Comparison of ENCODE assay signal across 13 cellular contexts in the genomic region with DNA sequence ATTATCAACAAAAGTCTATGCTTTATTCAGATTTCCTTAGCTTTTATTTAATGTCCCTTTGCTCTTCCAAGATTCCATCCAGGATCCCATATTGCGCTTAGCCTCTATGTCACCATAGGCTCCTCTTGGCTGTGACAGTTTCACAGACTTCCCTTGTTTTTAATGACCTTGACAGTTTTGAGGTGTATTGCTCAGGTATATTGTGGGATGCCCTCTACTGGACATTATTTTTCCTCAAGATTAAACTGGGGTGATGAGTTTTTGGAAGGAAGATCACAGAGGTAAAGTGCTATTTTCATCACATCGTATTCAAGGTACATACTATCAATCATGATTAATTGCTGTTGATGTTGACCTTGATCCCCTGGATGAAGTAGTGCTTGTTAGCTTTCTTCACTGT.
DNase-seq lines count a peak whose midpoint lies in the region; ATAC-seq, FAIRE-seq and TF ChIP-seq lines count a peak whose summit lies in the region.
"Had no signal": no experiment of that assay in that cellular context is flagged by ENCODE, and none has a peak within 500 bp of the region (broad histone marks: within the 10 kb centered on the region; RNA-seq: fewer than 3 reads in every experiment).

No MANE protein-coding gene starts in this region.

- no peaks in the 10 kb centered on the region for H3K9me1 ChIP-seq in K562 (ENCODE audit: control insufficient read depth, insufficient read depth, low read length)

- WGBS in K562 (ENCODE audit: insufficient coverage, low coverage, missing lambda C conversion rate): 18% methylated on average over 2 of the region's 2 CpGs
- 86 to 96% (median 91%) methylated on average over 2 of the region's 2 CpGs for WGBS in heart left ventricle, 4 donors

- H3K36me3 Mint-ChIP-seq in memory B cell: no peaks in the 10 kb centered on the region

- BruUV-seq in K562 (replicated peaks; lab: Mats Ljungman, UMichigan): no TSS peak

- no peak overlapping the region for H2AFZ ChIP-seq in KMS-11 (ENCODE audit: low read depth)
- no peak overlapping the region for H2AFZ ChIP-seq in K562 (ENCODE audit: low read depth, low read length)

- H3K27me3 ChIP-seq in GM06990 (replicated peaks; ENCODE audit: control insufficient read depth, insufficient read depth, low read length) (no peaks in the 10 kb centered on the region), KMS-11 (ENCODE audit: insufficient read depth, low read depth) (no peaks in the 10 kb centered on the region), K562 (ENCODE audit: control insufficient read depth in 2 of 2, insufficient read depth in 2 of 2, low read length in 2 of 2) (no peaks in the 10 kb centered on the region), heart left ventricle (peaks cover 0 to 6% (median 0%) of the 10 kb centered on the region in 9 donors)
- H3K27me3 ChIP-seq: left lung had no signal

- H3K4me3 ChIP-seq in GM06990 (replicated peaks; ENCODE audit: low read depth, low read length) (no peak overlapping the region), KMS-11 (IDR thresholded peaks at IDR 0.05; ENCODE audit: insufficient read depth, low read depth, low read length) (no peak overlapping the region), K562 (no peak overlapping the region), heart left ventricle (no peak overlapping the region)
- H3K4me3 ChIP-seq: left lung had no signal

- H3K9me3 Mint-ChIP-seq in memory B cell: no peaks in the 10 kb centered on the region

- no peak for TF ChIP-seq EP300 in K562 (IDR thresholded peaks at IDR 0.05; ENCODE audit: low read length)

- H3K27ac ChIP-seq in KMS-11 (no peak overlapping the region), K562 (ENCODE audit: extremely low read depth, low read depth, low read length) (no peak overlapping the region), heart left ventricle (no peak overlapping the region)
- H3K27ac ChIP-seq: left lung had no signal

- ATAC-seq in K562 (no peak), memory B cell (ENCODE audit: low read depth) (peak; percentile 39), GM18519 (IDR thresholded peaks at IDR 0.05; ENCODE audit: low FRiP score, unreplicated experiment) (no peak), heart left ventricle (no peak)
- ATAC-seq: left lung had no signal

- no peaks in the 10 kb centered on the region for H3K79me2 ChIP-seq in KMS-11 (ENCODE audit: insufficient read depth, low read depth)
- H3K79me2 ChIP-seq in K562 (ENCODE audit: control insufficient read depth, insufficient read depth, low read length): no peaks in the 10 kb centered on the region

- H3K36me3 ChIP-seq in GM06990 (ENCODE audit: control insufficient read depth, insufficient read depth, low read length) (no peaks in the 10 kb centered on the region), KMS-11 (ENCODE audit: insufficient read depth) (no peaks in the 10 kb centered on the region), K562 (ENCODE audit: control insufficient read depth, insufficient read depth, low read length) (no peaks in the 10 kb centered on the region), heart left ventricle (no peaks in the 10 kb centered on the region)
- H3K36me3 ChIP-seq: left lung had no signal

- intact Hi-C loops in K562 (cut with micrococcal nuclease): no loop called here
- intact Hi-C loops in heart left ventricle (cut with DNase I): no loop called here

- DNase-seq in GM06990 (ENCODE audit: extremely low read depth, insufficient read length) (no peak), K562 (ENCODE audit: extremely low read depth in 1 of 4, low spot score in 3 of 4) (peak in 2 of 4 experiments; percentile 20 to 22), memory B cell (ENCODE audit: low spot score in 2 of 2) (no peak), T-helper 1 cell (no peak), heart left ventricle (no peak)
- DNase-seq in central memory CD4-positive, alpha-beta T cell: no peak
- DNase-seq: hippocampal formation, left lung, NCI-H1694, NCI-H526 treated with DMSO at 0.1 percent for 48 hours, Right ventricle myocardium superior had no signal

- in situ Hi-C loops in K562 (cut with MboI): no loop called here

- no peak overlapping the region for H3K4me2 ChIP-seq in KMS-11
- no peak overlapping the region for H3K4me2 ChIP-seq in K562 (ENCODE audit: insufficient read depth, low read length)

- H3K4me1 ChIP-seq in KMS-11 (ENCODE audit: low read depth, poor library complexity, severe bottlenecking) (no peaks in the 10 kb centered on the region), K562 (replicated peaks in 1 of 2; ENCODE audit: control insufficient read depth in 2 of 2, insufficient read depth in 2 of 2, low read length in 2 of 2) (peaks cover 0 to 3% of the 10 kb centered on the region in 2 experiments; a peak in 2 of 5 replicates), heart left ventricle (peaks cover 0 to 5% (median 0%) of the 10 kb centered on the region in 12 donors)
- H3K4me1 ChIP-seq: left lung had no signal

- H3K4me3 Mint-ChIP-seq in memory B cell: no peak overlapping the region

- no peak overlapping the region for H3K27ac Mint-ChIP-seq in memory B cell

- peak; percentile 32 for TF ChIP-seq CTCF in GM06990 (IDR thresholded peaks at IDR 0.05; ENCODE audit: insufficient read depth, low read length, poor library complexity, severe bottlenecking)
- 0 out of 2 replicates have a peak, but pooled peaks have one; percentile 34 for TF ChIP-seq CTCF in KMS-11 (conservative IDR thresholded peaks at IDR 0.05; ENCODE audit: low read depth, low read length)
- peak in 2 of 3 experiments; percentile 45 to 47; a peak in 4 of 6 replicates for TF ChIP-seq CTCF in K562 (IDR thresholded peaks at IDR 0.05 in 2 of 3, conservative IDR thresholded peaks at IDR 0.05 in 1 of 3; ENCODE audit: insufficient read depth in 2 of 3, low read depth in 1 of 3, low read length in 3 of 3)
- peak in 2 of 12 donors; percentile 8 to 18 for TF ChIP-seq CTCF in heart left ventricle (IDR thresholded peaks at IDR 0.05)

- no peaks in the 10 kb centered on the region for H3K9me3 ChIP-seq in K562 (replicated peaks; ENCODE audit: control insufficient read depth, insufficient read depth, low read depth, low read length)
- H3K9me3 ChIP-seq in heart left ventricle: no peaks in the 10 kb centered on the region
- H3K9me3 ChIP-seq: left lung had no signal

- TF ChIP-seq POLR2A in K562 (conservative IDR thresholded peaks at IDR 0.05) (no peak), heart left ventricle (IDR thresholded peaks at IDR 0.05) (no peak)

- H3K4me1 Mint-ChIP-seq in memory B cell: peaks cover 4% of the 10 kb centered on the region

- POLR2A ChIA-PET in K562 (lab: Yijun Ruan, JAX): no interaction called here

- H3K27me3 Mint-ChIP-seq in memory B cell: peaks cover 1% of the 10 kb centered on the region

- no peaks in the 10 kb centered on the region for H4K20me1 ChIP-seq in KMS-11 (ENCODE audit: insufficient read depth)
- no peaks in the 10 kb centered on the region for H4K20me1 ChIP-seq in K562 (replicated peaks; ENCODE audit: control insufficient read depth, insufficient read depth, low read length)

- TF ChIP-seq RAD21 in K562 (CRISPR knock-in tag; conservative IDR thresholded peaks at IDR 0.05 in 1 of 2, IDR thresholded peaks at IDR 0.05 in 1 of 2): peak in 1 of 2 experiments; percentile 44; a peak in 1 of 4 replicates

- CTCF ChIA-PET in K562 (lab: Yijun Ruan, JAX; ENCODE audit: low intra/inter-chr PET ratio): no interaction called here

- FAIRE-seq in K562 (lab: Jason Lieb, UNC): peak; percentile 78

- no peak overlapping the region for H3K9ac ChIP-seq in KMS-11
- no peak overlapping the region for H3K9ac ChIP-seq in K562 (ENCODE audit: insufficient read depth in 1 of 2, low read depth in 2 of 2, low read length in 2 of 2)

TF ChIP-seq in K562, 482 proteins besides CTCF, POLR2A, EP300 and RAD21:
- TF ChIP-seq PRPF4 (IDR thresholded peaks at IDR 0.05; ENCODE audit: insufficient read depth, low read depth, low read length, poor library complexity, severe bottlenecking): no peak
- 0 out of 2 replicates have a peak, but pooled peaks have one; percentile 28 for TF ChIP-seq ZEB2 (IDR thresholded peaks at IDR 0.05)
- TF ChIP-seq SMC3 (conservative IDR thresholded peaks at IDR 0.05; ENCODE audit: insufficient read depth, low read depth, low read length): 0 out of 2 replicates have a peak, but pooled peaks have one; percentile 14
- no peak for TF ChIP-seq POLR2AphosphoS5 (IDR thresholded peaks at IDR 0.05; ENCODE audit: control insufficient read depth, insufficient read depth, low read depth, low read length)
- peak; percentile 73 for TF ChIP-seq ESRRA (IDR thresholded peaks at IDR 0.05; ENCODE audit: borderline replicate concordance, low read depth)
